In genomic region chr11:44788536-44789227, GRCh38 we compare ENCODE assay signal across 24 cellular contexts.
DNase-seq lines count a peak whose midpoint lies in the region; ATAC-seq and TF ChIP-seq lines count a peak whose summit lies in the region.
"Had no signal": no experiment of that assay in that cellular context is flagged by ENCODE, and none has a peak within 500 bp of the region (broad histone marks: within the 10 kb centered on the region; RNA-seq: fewer than 3 reads in every experiment).

No MANE protein-coding gene starts in this region.

- H2AFZ ChIP-seq in GM23338 (0 out of 2 replicates have a peak overlapping the region, but pooled peaks have one; percentile 47), neural progenitor cell (replicated peaks) (no peak overlapping the region)

- no peaks in the 10 kb centered on the region for H3K9me2 ChIP-seq in GM23338 (ENCODE audit: insufficient read depth)

- no peaks in the 10 kb centered on the region for H3K36me3 ChIP-seq in GM23338 (ENCODE audit: insufficient read depth)
- H3K36me3 ChIP-seq in neural progenitor cell: no peaks in the 10 kb centered on the region
- H3K36me3 ChIP-seq: breast epithelium, gastroesophageal sphincter, HAP-1, prostate gland, upper lobe of right lung had no signal

- H3K4me2 ChIP-seq in GM23338: no peak overlapping the region
- H3K4me2 ChIP-seq in neural progenitor cell: no peak overlapping the region

- no peaks in the 10 kb centered on the region for H3K27me3 ChIP-seq in GM23338 (ENCODE audit: insufficient read depth)
- H3K27me3 ChIP-seq in neural progenitor cell: no peaks in the 10 kb centered on the region
- H3K27me3 ChIP-seq: breast epithelium, gastroesophageal sphincter, upper lobe of right lung had no signal

- no peak for ATAC-seq in GM23338
- ATAC-seq in WTC11: no peak
- no peak for ATAC-seq in HG03460 (IDR thresholded peaks at IDR 0.05; ENCODE audit: unreplicated experiment)
- ATAC-seq in GM21723 (IDR thresholded peaks at IDR 0.05; ENCODE audit: unreplicated experiment): no peak
- ATAC-seq: activated naive CD4-positive, alpha-beta T cell treated with anti-CD3 and anti-CD28 coated beads, Interleukin-2, amount 50 U/mL, for 72 hours; gastroesophageal sphincter; naive thymus-derived CD4-positive, alpha-beta T cell; stimulated activated naive CD8-positive, alpha-beta T cell treated with anti-CD3 and anti-CD28 coated beads, Interleukin-15, amount 100 ng/mL, for 72 hours; upper lobe of right lung had no signal

- TF ChIP-seq CTCF in GM23338 (conservative IDR thresholded peaks at IDR 0.05; ENCODE audit: low read depth in 2 of 2): no peak
- no peak for TF ChIP-seq CTCF in WTC11 (IDR thresholded peaks at IDR 0.05)
- no peak for TF ChIP-seq CTCF in endothelial cell (IDR thresholded peaks at IDR 0.05; ENCODE audit: unreplicated experiment)
- no peak for TF ChIP-seq CTCF in neural progenitor cell (IDR thresholded peaks at IDR 0.05)

- H4K20me1 ChIP-seq in GM23338 (replicated peaks; ENCODE audit: insufficient read depth) (no peaks in the 10 kb centered on the region), neural progenitor cell (ENCODE audit: low read depth) (peaks cover 92% of the 10 kb centered on the region)

- H3K4me1 Mint-ChIP-seq in GM23338 (peaks cover 60% of the 10 kb centered on the region), WTC11 (peaks cover 66% of the 10 kb centered on the region), endothelial cell (ENCODE audit: unreplicated experiment) (peaks cover 92% of the 10 kb centered on the region), neural progenitor cell (peaks cover 89% of the 10 kb centered on the region)

- H3K4me1 ChIP-seq in GM23338 (ENCODE audit: insufficient read depth) (peaks cover 30% of the 10 kb centered on the region), neural progenitor cell (peaks cover 43% of the 10 kb centered on the region)
- H3K4me1 ChIP-seq: breast epithelium, prostate gland, upper lobe of right lung had no signal

- H3K9me3 ChIP-seq in neural progenitor cell (ENCODE audit: low read depth): no peaks in the 10 kb centered on the region
- H3K9me3 ChIP-seq: breast epithelium, gastroesophageal sphincter, HAP-1, prostate gland, upper lobe of right lung had no signal

- no peaks in the 10 kb centered on the region for H3K36me3 Mint-ChIP-seq in GM23338 (ENCODE audit: low read depth)
- H3K36me3 Mint-ChIP-seq in WTC11: no peaks in the 10 kb centered on the region
- peaks cover 37% of the 10 kb centered on the region for H3K36me3 Mint-ChIP-seq in endothelial cell (ENCODE audit: low read depth, unreplicated experiment)
- H3K36me3 Mint-ChIP-seq in neural progenitor cell: peaks cover under 1% of the 10 kb centered on the region

- H3K4me3 ChIP-seq in GM23338 (no peak overlapping the region), neural progenitor cell (no peak overlapping the region)
- H3K4me3 ChIP-seq: breast epithelium, gastroesophageal sphincter, HAP-1, prostate gland, skin epidermis, upper lobe of right lung had no signal

- H3K9me3 Mint-ChIP-seq in GM23338: no peaks in the 10 kb centered on the region
- no peaks in the 10 kb centered on the region for H3K9me3 Mint-ChIP-seq in WTC11
- H3K9me3 Mint-ChIP-seq in endothelial cell (ENCODE audit: unreplicated experiment): no peaks in the 10 kb centered on the region
- no peaks in the 10 kb centered on the region for H3K9me3 Mint-ChIP-seq in neural progenitor cell
- H3K9me3 Mint-ChIP-seq: activated naive CD4-positive, alpha-beta T cell treated with anti-CD3 and anti-CD28 coated beads, Interleukin-2, amount 50 U/mL, for 72 hours; stimulated activated naive CD8-positive, alpha-beta T cell treated with anti-CD3 and anti-CD28 coated beads, Interleukin-15, amount 100 ng/mL, for 72 hours had no signal

- no peaks in the 10 kb centered on the region for H3K79me2 ChIP-seq in GM23338 (replicated peaks; ENCODE audit: insufficient read depth)
- H3K79me2 ChIP-seq in neural progenitor cell (ENCODE audit: low read depth): no peaks in the 10 kb centered on the region

- H3K9ac ChIP-seq in neural progenitor cell: no peak overlapping the region

- H3K4me3 Mint-ChIP-seq in GM23338: no peak overlapping the region
- no peak overlapping the region for H3K4me3 Mint-ChIP-seq in WTC11
- peak overlapping the region; percentile 11 for H3K4me3 Mint-ChIP-seq in endothelial cell (ENCODE audit: unreplicated experiment)
- peak overlapping the region; percentile 57 for H3K4me3 Mint-ChIP-seq in neural progenitor cell
- H3K4me3 Mint-ChIP-seq: stimulated activated naive CD8-positive, alpha-beta T cell treated with anti-CD3 and anti-CD28 coated beads, Interleukin-15, amount 100 ng/mL, for 72 hours had no signal

- H3K27ac ChIP-seq in GM23338 (ENCODE audit: low read depth) (no peak overlapping the region), neural progenitor cell (no peak overlapping the region)
- H3K27ac ChIP-seq: breast epithelium, prostate gland, skin epidermis, upper lobe of right lung had no signal

- DNase-seq in GM23338 (ENCODE audit: low spot score): no peak
- DNase-seq in WTC11 (ENCODE audit: low spot score): no peak
- DNase-seq in endothelial cell (ENCODE audit: low spot score): peak; percentile 38
- no peak for DNase-seq in neural progenitor cell (ENCODE audit: low spot score)
- DNase-seq in RPMI8226: no peak
- DNase-seq: activated CD4-positive, alpha-beta T cell treated with anti-CD3 and anti-CD28 coated beads for 1 hour; AML-193; COR-L47; erythroblast; kidney; mammary epithelial cell; naive thymus-derived CD4-positive, alpha-beta T cell; NCI-H510A treated with DMSO at 0.1 percent for 48 hours; stimulated activated CD4-positive, alpha-beta T cell treated with anti-CD3 and anti-CD28 coated beads, Interleukin-4, amount 100 ng/mL, for 24 hours; stimulated activated naive CD8-positive, alpha-beta T cell treated with anti-CD3 and anti-CD28 coated beads, Interleukin-15, amount 100 ng/mL, for 72 hours; upper lobe of right lung had no signal

- H3F3A ChIP-seq in GM23338 (replicated peaks; ENCODE audit: low read depth): peaks cover 16% of the 10 kb centered on the region; the same call in 1 of the 2 replicates
- H3F3A ChIP-seq in neural progenitor cell (ENCODE audit: low read depth): peaks cover 54% of the 10 kb centered on the region

- CTCF ChIA-PET in WTC11 (lab: Charles Lee): interaction anchor here (0.8 to 2.8 kb wide), 11 partner anchors 10 to 316 kb away, joined by 3 to 10 read pairs (median 5); no protein-coding TSS in a partner anchor

- H3K27me3 Mint-ChIP-seq in GM23338 (ENCODE audit: insufficient read depth, low read depth, poor library complexity) (peaks cover 21% of the 10 kb centered on the region), WTC11 (ENCODE audit: low read depth) (no peaks in the 10 kb centered on the region), endothelial cell (ENCODE audit: unreplicated experiment) (peaks cover 24% of the 10 kb centered on the region), neural progenitor cell (ENCODE audit: insufficient read depth, low read depth) (peaks cover 5% of the 10 kb centered on the region)
- H3K27me3 Mint-ChIP-seq: naive thymus-derived CD4-positive, alpha-beta T cell; stimulated activated naive CD8-positive, alpha-beta T cell treated with anti-CD3 and anti-CD28 coated beads, Interleukin-15, amount 100 ng/mL, for 72 hours had no signal

- POLR2A ChIA-PET in WTC11 (lab: Charles Lee): interaction anchor here (0.5 to 1.0 kb wide), 2 partner anchors 35 to 123 kb away, joined by 3 to 4 read pairs; no protein-coding TSS in a partner anchor

- no peak overlapping the region for H3K27ac Mint-ChIP-seq in GM23338
- peak overlapping the region; percentile 53; the same call in 1 of the 2 replicates for H3K27ac Mint-ChIP-seq in WTC11
- H3K27ac Mint-ChIP-seq in endothelial cell (ENCODE audit: unreplicated experiment): peak overlapping the region; percentile 94
- H3K27ac Mint-ChIP-seq in neural progenitor cell: peak overlapping the region; percentile 74
- H3K27ac Mint-ChIP-seq: activated naive CD4-positive, alpha-beta T cell treated with anti-CD3 and anti-CD28 coated beads, Interleukin-2, amount 50 U/mL, for 72 hours; stimulated activated naive CD8-positive, alpha-beta T cell treated with anti-CD3 and anti-CD28 coated beads, Interleukin-15, amount 100 ng/mL, for 72 hours had no signal

TF ChIP-seq in WTC11, 78 proteins besides CTCF, POLR2A, EP300 and RAD21 (continues in another document):
- TF ChIP-seq ZNF671 (CRISPR knock-in tag; IDR thresholded peaks at IDR 0.05): no peak
- TF ChIP-seq PRRX2 (CRISPR knock-in tag; IDR thresholded peaks at IDR 0.05): no peak
- no peak for TF ChIP-seq NFATC4 (CRISPR knock-in tag; IDR thresholded peaks at IDR 0.05)
- no peak for TF ChIP-seq SP1 (CRISPR knock-in tag; conservative IDR thresholded peaks at IDR 0.05)
- no peak for TF ChIP-seq JUN (CRISPR knock-in tag; IDR thresholded peaks at IDR 0.05)
- TF ChIP-seq ATF1 (CRISPR knock-in tag; IDR thresholded peaks at IDR 0.05): no peak
- no peak for TF ChIP-seq PREB (CRISPR knock-in tag; IDR thresholded peaks at IDR 0.05; ENCODE audit: borderline replicate concordance)

Comparison
In these comparisons a context has a peak if more than half of its experiments do, and no peak if none do; other contexts are left out.
1. H3K4me3 Mint-ChIP-seq: peak in endothelial cell (single experiment) and neural progenitor cell (single experiment); none in GM23338 (single experiment) and WTC11 (single experiment).